Comparison of ENCODE assay signal across 14 cellular contexts in genomic region chr2:189302274-189302948, GRCh38.
DNase-seq lines count a peak whose midpoint lies in the region; ATAC-seq, FAIRE-seq and TF ChIP-seq lines count a peak whose summit lies in the region.
"Had no signal": no experiment of that assay in that cellular context is flagged by ENCODE, and none has a peak within 500 bp of the region (broad histone marks: within the 10 kb centered on the region; RNA-seq: fewer than 3 reads in every experiment).

No MANE protein-coding gene starts in this region.

- TF ChIP-seq RAD21 in GM12878 (IDR thresholded peaks at IDR 0.05; ENCODE audit: insufficient read depth, low read depth, low read length), result no peak

- no peaks in the 10 kb centered on the region for H3K9me3 ChIP-seq in GM12878 (replicated peaks; ENCODE audit: control insufficient read depth, insufficient read depth, low read length)

- RAD21 ChIA-PET in GM12878 (lab: Charles Lee; ENCODE audit: unreplicated experiment), result no interaction called here

- POLR2A ChIA-PET in activated CD4-positive, alpha-beta T cell treated with anti-CD3 and anti-CD28 coated beads, Interleukin-2, amount 10 ng/mL, durations not matched to agents 7 days and 5 days (lab: Charles Lee), result no interaction called here
- POLR2A ChIA-PET in GM12878 (lab: Charles Lee), result no interaction called here

- FAIRE-seq in GM12878 (lab: Jason Lieb, UNC), result no peak

- SMC1A ChIA-PET in GM12878 (lab: Charles Lee; ENCODE audit: uncharacterized antibody, unreplicated experiment), result interaction anchor here (0.6 to 1.4 kb wide), 2 partner anchors 96 to 338 kb away, joined by 3 read pairs; no protein-coding TSS in a partner anchor

- no peak overlapping the region for H3K4me3 Mint-ChIP-seq in activated CD4-positive, alpha-beta T cell treated with anti-CD3 and anti-CD28 coated beads, Interleukin-2, amount 10 ng/mL, durations not matched to agents 7 days and 5 days
- no peak overlapping the region for H3K4me3 Mint-ChIP-seq in stimulated activated memory B cell treated with anti-CD40 and anti-IgM and Interleukin-4, amounts not matched to agents 10 μg/mL and 1 μg/mL and 100 μg/mL, for 72 hours
- H3K4me3 Mint-ChIP-seq: IgD-negative memory B cell had no signal

- BruUV-seq in GM12878 (replicated peaks; lab: Mats Ljungman, UMichigan), result no TSS peak

- intact Hi-C loops in GM12878 (cut with micrococcal nuclease; ENCODE audit: unreplicated experiment), result no loop called here

- no peak overlapping the region for H3K4me2 ChIP-seq in GM12878 (ENCODE audit: control insufficient read depth, insufficient read depth)

- peak; percentile 96 for ATAC-seq in GM12878
- ATAC-seq in stimulated activated memory B cell treated with anti-CD40 and anti-IgM and Interleukin-4, amounts not matched to agents 10 μg/mL and 1 μg/mL and 100 μg/mL, for 72 hours, result peak; percentile 40

- H3K27ac ChIP-seq in GM12878 (ENCODE audit: control insufficient read depth, insufficient read depth), result no peak overlapping the region
- H3K27ac ChIP-seq: cardiac muscle cell had no signal

- no peaks in the 10 kb centered on the region for H3K79me2 ChIP-seq in GM12878 (ENCODE audit: control insufficient read depth, insufficient read depth, low read length)

- TF ChIP-seq EP300 in GM12878 (IDR thresholded peaks at IDR 0.05; ENCODE audit: borderline replicate concordance in 1 of 2, control insufficient read depth in 1 of 2, low read depth in 2 of 2, low read length in 2 of 2), result no peak

- WGBS in GM12878 (ENCODE audit: insufficient coverage, insufficient replicate concordance, low lambda C conversion rate, missing lambda C conversion rate), result 6% methylated on average over 5 of the region's 5 CpGs

- H3K4me3 ChIP-seq in GM12878, result no peak overlapping the region
- H3K4me3 ChIP-seq: cardiac muscle cell had no signal

- no peak overlapping the region for H3K9ac ChIP-seq in GM12878 (ENCODE audit: control insufficient read depth, insufficient read depth, low read length)

- no peak overlapping the region for H2AFZ ChIP-seq in GM12878 (ENCODE audit: control insufficient read depth, low read depth, low read length)

- no peak for TF ChIP-seq CTCF in GM12878 (IDR thresholded peaks at IDR 0.05 in 2 of 3, conservative IDR thresholded peaks at IDR 0.05 in 1 of 3; ENCODE audit: control insufficient read depth in 2 of 3, extremely low read depth in 1 of 3, insufficient read depth in 1 of 3, low read depth in 3 of 3, low read length in 3 of 3)

- no peaks in the 10 kb centered on the region for H3K36me3 ChIP-seq in GM12878 (ENCODE audit: control insufficient read depth in 2 of 2, insufficient read depth in 2 of 2, low read length in 1 of 2)
- H3K36me3 ChIP-seq: cardiac muscle cell had no signal

- H3K27me3 Mint-ChIP-seq in activated CD4-positive, alpha-beta T cell treated with anti-CD3 and anti-CD28 coated beads, Interleukin-2, amount 10 ng/mL, durations not matched to agents 7 days and 5 days, result no peaks in the 10 kb centered on the region
- H3K27me3 Mint-ChIP-seq in stimulated activated memory B cell treated with anti-CD40 and anti-IgM and Interleukin-4, amounts not matched to agents 10 μg/mL and 1 μg/mL and 100 μg/mL, for 72 hours, result no peaks in the 10 kb centered on the region
- H3K27me3 Mint-ChIP-seq: IgD-negative memory B cell, progenitor cell of endocrine pancreas had no signal

- CTCF ChIA-PET in activated CD4-positive, alpha-beta T cell treated with anti-CD3 and anti-CD28 coated beads, Interleukin-2, amount 10 ng/mL, durations not matched to agents 7 days and 5 days (lab: Charles Lee), result interaction anchor here (1.0 kb wide), 1 partner anchor 17 kb away, joined by 3 read pairs; no protein-coding TSS in a partner anchor
- CTCF ChIA-PET in GM12878 (lab: Yijun Ruan, JAX), result no interaction called here

- TF ChIP-seq POLR2A in GM12878 (IDR thresholded peaks at IDR 0.05; ENCODE audit: low read depth, low read length), result no peak

- peaks cover 31% of the 10 kb centered on the region for H3K9me3 Mint-ChIP-seq in activated CD4-positive, alpha-beta T cell treated with anti-CD3 and anti-CD28 coated beads, Interleukin-2, amount 10 ng/mL, durations not matched to agents 7 days and 5 days
- H3K9me3 Mint-ChIP-seq in stimulated activated memory B cell treated with anti-CD40 and anti-IgM and Interleukin-4, amounts not matched to agents 10 μg/mL and 1 μg/mL and 100 μg/mL, for 72 hours, result no peaks in the 10 kb centered on the region
- H3K9me3 Mint-ChIP-seq: IgD-negative memory B cell had no signal

- peak overlapping the region; percentile 69 for H3K27ac Mint-ChIP-seq in activated CD4-positive, alpha-beta T cell treated with anti-CD3 and anti-CD28 coated beads, Interleukin-2, amount 10 ng/mL, durations not matched to agents 7 days and 5 days
- no peak overlapping the region for H3K27ac Mint-ChIP-seq in stimulated activated memory B cell treated with anti-CD40 and anti-IgM and Interleukin-4, amounts not matched to agents 10 μg/mL and 1 μg/mL and 100 μg/mL, for 72 hours
- H3K27ac Mint-ChIP-seq: progenitor cell of endocrine pancreas had no signal

- in situ Hi-C loops in GM12878 (cut with MboI), result no loop called here

- H3K36me3 Mint-ChIP-seq in activated CD4-positive, alpha-beta T cell treated with anti-CD3 and anti-CD28 coated beads, Interleukin-2, amount 10 ng/mL, durations not matched to agents 7 days and 5 days (ENCODE audit: low read depth), result peaks cover 35% of the 10 kb centered on the region
- H3K36me3 Mint-ChIP-seq in stimulated activated memory B cell treated with anti-CD40 and anti-IgM and Interleukin-4, amounts not matched to agents 10 μg/mL and 1 μg/mL and 100 μg/mL, for 72 hours, result no peaks in the 10 kb centered on the region
- H3K36me3 Mint-ChIP-seq: IgD-negative memory B cell had no signal

- peaks cover 78% of the 10 kb centered on the region for H3K4me1 Mint-ChIP-seq in activated CD4-positive, alpha-beta T cell treated with anti-CD3 and anti-CD28 coated beads, Interleukin-2, amount 10 ng/mL, durations not matched to agents 7 days and 5 days
- no peaks in the 10 kb centered on the region for H3K4me1 Mint-ChIP-seq in stimulated activated memory B cell treated with anti-CD40 and anti-IgM and Interleukin-4, amounts not matched to agents 10 μg/mL and 1 μg/mL and 100 μg/mL, for 72 hours
- H3K4me1 Mint-ChIP-seq: IgD-negative memory B cell had no signal

- no peaks in the 10 kb centered on the region for H4K20me1 ChIP-seq in GM12878 (ENCODE audit: control insufficient read depth, insufficient read depth)

- H3K27me3 ChIP-seq in GM12878 (replicated peaks in 1 of 2; ENCODE audit: control insufficient read depth in 2 of 2, insufficient read depth in 2 of 2, low read length in 1 of 2), result no peaks in the 10 kb centered on the region
- H3K27me3 ChIP-seq: cardiac muscle cell had no signal

- no peak for DNase-seq in activated CD4-positive, alpha-beta T cell treated with anti-CD3 and anti-CD28 coated beads, Interleukin-2, amount 10 ng/mL, durations not matched to agents 7 days and 5 days
- DNase-seq in activated CD4-positive, alpha-beta T cell treated with anti-CD3 and anti-CD28 coated beads for 1 hour, result no peak
- DNase-seq in NCI-H226 (peak; percentile 20), GM12878 (ENCODE audit: low read depth, low spot score) (no peak), GM03348 (ENCODE audit: low spot score) (no peak), NCI-H345 (lab: John Stamatoyannopoulos, UW) (no peak), NCI-H69 (lab: John Stamatoyannopoulos, UW) (no peak)
- DNase-seq: midbrain; NCI-H187; NK-92 treated with Interleukin-12 subunit alpha and Interleukin-12 subunit beta, amount 100 ng/mL, for 24 hours had no signal

- H3K4me1 ChIP-seq in GM12878 (ENCODE audit: control insufficient read depth, insufficient read depth, low read length), result no peaks in the 10 kb centered on the region

TF ChIP-seq in GM12878, 131 proteins besides CTCF, POLR2A, EP300 and RAD21:
- 0 out of 2 replicates have a peak, but pooled peaks have one; percentile 14 for TF ChIP-seq MTA2 (IDR thresholded peaks at IDR 0.05; ENCODE audit: low read depth)
- peak; percentile 24; the same call in 1 of the 2 replicates for TF ChIP-seq RUNX3 (IDR thresholded peaks at IDR 0.05; ENCODE audit: low read length)
- TF ChIP-seq POLR2AphosphoS2 (IDR thresholded peaks at IDR 0.05; ENCODE audit: low read depth, low read length), result no peak
TF ChIP-seq in GM12878: peak in this region for 2.
